ENCODE assay signal across 16 cellular contexts in genomic region chr4:33722800-33723511, GRCh38.
DNase-seq lines count a peak whose midpoint lies in the region; FAIRE-seq and TF ChIP-seq lines count a peak whose summit lies in the region.
"Had no signal": no experiment of that assay in that cellular context is flagged by ENCODE, and none has a peak within 500 bp of the region (broad histone marks: within the 10 kb centered on the region; RNA-seq: fewer than 3 reads in every experiment).

No MANE protein-coding gene starts in this region.

- H3K4me2 ChIP-seq in astrocyte (ENCODE audit: low read length): no peak overlapping the region

- H3K9me3 Mint-ChIP-seq in astrocyte (ENCODE audit: unreplicated experiment) (no peaks in the 10 kb centered on the region), Caco-2 (ENCODE audit: unreplicated experiment) (no peaks in the 10 kb centered on the region)
- H3K9me3 Mint-ChIP-seq: stimulated activated naive CD8-positive, alpha-beta T cell treated with anti-CD3 and anti-CD28 coated beads, Interleukin-15, Interleukin-2, amounts not matched to agents 100 ng/mL and 50 ng/mL, for 24 hours had no signal

- intact Hi-C loops in Caco-2 (cut with micrococcal nuclease; ENCODE audit: unreplicated experiment): no loop called here

- H3K36me3 Mint-ChIP-seq in astrocyte (ENCODE audit: low read depth, unreplicated experiment) (no peaks in the 10 kb centered on the region), Caco-2 (ENCODE audit: insufficient read depth, unreplicated experiment) (no peaks in the 10 kb centered on the region)

- H3K4me3 Mint-ChIP-seq in astrocyte (ENCODE audit: unreplicated experiment): no peak overlapping the region
- no peak overlapping the region for H3K4me3 Mint-ChIP-seq in Caco-2 (ENCODE audit: unreplicated experiment)
- H3K4me3 Mint-ChIP-seq: stimulated activated naive CD8-positive, alpha-beta T cell treated with anti-CD3 and anti-CD28 coated beads, Interleukin-15, Interleukin-2, amounts not matched to agents 100 ng/mL and 50 ng/mL, for 24 hours had no signal

- H3K27me3 ChIP-seq in astrocyte (ENCODE audit: insufficient read depth, low read length) (no peaks in the 10 kb centered on the region), Caco-2 (replicated peaks; ENCODE audit: control insufficient read depth, insufficient read depth, low read length) (no peaks in the 10 kb centered on the region)
- H3K27me3 ChIP-seq: breast epithelium had no signal

- H4K20me1 ChIP-seq in astrocyte (ENCODE audit: insufficient read depth, low read length): no peaks in the 10 kb centered on the region

- no peak overlapping the region for H3K27ac ChIP-seq in astrocyte (ENCODE audit: low read depth, low read length)
- H3K27ac ChIP-seq: breast epithelium had no signal

- H3K9ac ChIP-seq in astrocyte (ENCODE audit: low read length): no peak overlapping the region

- no TSS peak for BruUV-seq in Caco-2 (replicated peaks; lab: Mats Ljungman, UMichigan)

- H3K27me3 Mint-ChIP-seq in astrocyte (ENCODE audit: low read depth, unreplicated experiment) (no peaks in the 10 kb centered on the region), Caco-2 (ENCODE audit: insufficient read depth, unreplicated experiment) (peaks cover 3% of the 10 kb centered on the region)
- H3K27me3 Mint-ChIP-seq: stimulated activated naive CD8-positive, alpha-beta T cell treated with anti-CD3 and anti-CD28 coated beads, Interleukin-15, Interleukin-2, amounts not matched to agents 100 ng/mL and 50 ng/mL, for 24 hours had no signal

- H3K4me1 Mint-ChIP-seq in astrocyte (ENCODE audit: low read depth, unreplicated experiment) (peaks cover 8% of the 10 kb centered on the region), Caco-2 (ENCODE audit: low read depth, unreplicated experiment) (no peaks in the 10 kb centered on the region)

- peak; percentile 79 for DNase-seq in COR-L47 (lab: John Stamatoyannopoulos, UW)
- DNase-seq in LNCaP clone FGC (ENCODE audit: low read depth): no peak
- no peak for DNase-seq in astrocyte (ENCODE audit: low read depth)
- peak; percentile 58 for DNase-seq in middle frontal gyrus (ENCODE audit: extremely low spot score, low spot score)
- DNase-seq in dermis blood vessel endothelial cell: no peak
- DNase-seq in iPS-NIHi7 (ENCODE audit: extremely low spot score): no peak
- no peak for DNase-seq in NCI-H2196 (lab: John Stamatoyannopoulos, UW; ENCODE audit: unreplicated experiment)
- no peak for DNase-seq in Caco-2
- DNase-seq: activated CD4-positive, CD25-positive, alpha-beta regulatory T cell; activated T-cell treated with anti-CD3 and anti-CD28 coated beads, Interleukin-2, amount 50 U/mL, for 48 hours; DMS79; left colon; NCI-H1436; nucleus accumbens had no signal

- POLR2A ChIA-PET in Caco-2 (lab: Charles Lee): no interaction called here

- H3K27ac Mint-ChIP-seq in astrocyte (ENCODE audit: unreplicated experiment) (no peak overlapping the region), Caco-2 (ENCODE audit: unreplicated experiment) (no peak overlapping the region)
- H3K27ac Mint-ChIP-seq: stimulated activated naive CD8-positive, alpha-beta T cell treated with anti-CD3 and anti-CD28 coated beads, Interleukin-15, Interleukin-2, amounts not matched to agents 100 ng/mL and 50 ng/mL, for 24 hours had no signal

- no peak overlapping the region for H2AFZ ChIP-seq in astrocyte (ENCODE audit: low read depth, low read length)

- no peak overlapping the region for H3K4me3 ChIP-seq in LNCaP clone FGC (ENCODE audit: low read depth, low read length)
- no peak overlapping the region for H3K4me3 ChIP-seq in astrocyte (ENCODE audit: insufficient read depth, low read depth, low read length)
- no peak overlapping the region for H3K4me3 ChIP-seq in Caco-2 (ENCODE audit: low read depth, low read length)
- H3K4me3 ChIP-seq: breast epithelium had no signal

- H3K9me3 ChIP-seq in astrocyte (ENCODE audit: insufficient read depth, low read depth, low read length): no peaks in the 10 kb centered on the region
- H3K9me3 ChIP-seq in Caco-2: no peaks in the 10 kb centered on the region
- H3K9me3 ChIP-seq: breast epithelium had no signal

- CTCF ChIA-PET in Caco-2 (lab: Charles Lee): no interaction called here

- no peaks in the 10 kb centered on the region for H3K79me2 ChIP-seq in astrocyte (ENCODE audit: insufficient read depth, low read length)

- H3K4me1 ChIP-seq in astrocyte (ENCODE audit: insufficient read depth, low read length) (no peaks in the 10 kb centered on the region), Caco-2 (no peaks in the 10 kb centered on the region)
- H3K4me1 ChIP-seq: breast epithelium had no signal

- no peaks in the 10 kb centered on the region for H3K36me3 ChIP-seq in astrocyte (ENCODE audit: insufficient read depth, low read length)
- no peaks in the 10 kb centered on the region for H3K36me3 ChIP-seq in Caco-2 (ENCODE audit: control insufficient read depth, insufficient read depth, low read length)
- H3K36me3 ChIP-seq: breast epithelium had no signal

- TF ChIP-seq CTCF in LNCaP clone FGC (IDR thresholded peaks at IDR 0.05; ENCODE audit: control insufficient read depth, extremely low read depth, insufficient read depth) (peak; percentile 35), astrocyte (IDR thresholded peaks at IDR 0.05; ENCODE audit: insufficient read depth, low read depth, low read length) (peak; percentile 8), Caco-2 (IDR thresholded peaks at IDR 0.05; ENCODE audit: insufficient read depth in 1 of 2, low read depth in 1 of 2, low read length in 1 of 2, severe bottlenecking in 1 of 2, unreplicated experiment in 1 of 2) (no peak)

- no peak for FAIRE-seq in astrocyte (lab: Jason Lieb, UNC)

Comparison
In these comparisons a context has a peak if more than half of its experiments do, and no peak if none do; other contexts are left out.
1. DNase-seq: peak in COR-L47 (single experiment) and middle frontal gyrus (single experiment); none in LNCaP clone FGC (single experiment), astrocyte (single experiment), dermis blood vessel endothelial cell (single experiment), iPS-NIHi7 (single experiment), NCI-H2196 (single experiment) and Caco-2 (0 of 2).
2. CTCF ChIP-seq: peak in LNCaP clone FGC (single experiment) and astrocyte (single experiment); none in Caco-2 (0 of 2).